In the genomic region with DNA sequence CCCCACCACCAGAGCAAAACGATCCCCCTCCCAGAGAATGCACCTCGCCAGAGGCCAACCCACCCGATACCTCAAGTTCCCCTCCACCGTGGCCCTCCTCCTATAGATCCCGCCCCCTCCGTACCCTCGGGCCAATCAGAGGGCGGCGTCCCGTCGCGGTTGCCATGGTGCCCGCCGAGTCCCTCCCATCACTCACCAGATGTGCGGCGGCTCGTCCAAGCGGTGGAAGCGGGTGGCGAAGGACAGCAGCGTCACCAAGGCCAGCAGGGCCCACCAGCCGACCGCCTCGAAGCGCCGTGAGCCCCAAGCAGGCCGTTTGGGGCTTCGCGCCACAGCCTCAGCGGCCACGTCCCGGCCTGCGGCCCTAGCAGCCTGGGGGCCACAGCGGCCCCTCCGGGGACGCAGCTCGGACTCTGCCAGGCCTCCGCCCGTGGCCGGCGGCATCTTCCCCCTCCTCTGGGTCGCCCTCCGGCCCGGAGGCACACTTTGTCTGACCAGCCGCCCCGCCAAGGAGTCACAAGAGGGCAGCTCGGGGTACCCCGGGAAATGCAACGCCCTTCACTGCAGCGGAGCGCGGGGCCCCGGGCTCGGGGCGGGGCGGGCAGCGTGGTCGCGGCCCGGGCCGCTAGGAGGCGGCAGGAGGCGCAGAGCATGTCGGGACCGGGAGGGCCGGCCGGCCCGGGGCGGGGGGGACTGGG, we compare ENCODE assay signal across 8 cellular contexts. TPM values are rescaled to one million over a fixed set of nuclear protein-coding genes. Genes with fewer than 3 reads are reported as not detected.
A peak's percentile ranks its signal among the peaks of the same experiment; 100 is the strongest.
DNase-seq lines count a peak whose midpoint lies in the region; ATAC-seq, FAIRE-seq and TF ChIP-seq lines count a peak whose summit lies in the region.

A gene with protein sequence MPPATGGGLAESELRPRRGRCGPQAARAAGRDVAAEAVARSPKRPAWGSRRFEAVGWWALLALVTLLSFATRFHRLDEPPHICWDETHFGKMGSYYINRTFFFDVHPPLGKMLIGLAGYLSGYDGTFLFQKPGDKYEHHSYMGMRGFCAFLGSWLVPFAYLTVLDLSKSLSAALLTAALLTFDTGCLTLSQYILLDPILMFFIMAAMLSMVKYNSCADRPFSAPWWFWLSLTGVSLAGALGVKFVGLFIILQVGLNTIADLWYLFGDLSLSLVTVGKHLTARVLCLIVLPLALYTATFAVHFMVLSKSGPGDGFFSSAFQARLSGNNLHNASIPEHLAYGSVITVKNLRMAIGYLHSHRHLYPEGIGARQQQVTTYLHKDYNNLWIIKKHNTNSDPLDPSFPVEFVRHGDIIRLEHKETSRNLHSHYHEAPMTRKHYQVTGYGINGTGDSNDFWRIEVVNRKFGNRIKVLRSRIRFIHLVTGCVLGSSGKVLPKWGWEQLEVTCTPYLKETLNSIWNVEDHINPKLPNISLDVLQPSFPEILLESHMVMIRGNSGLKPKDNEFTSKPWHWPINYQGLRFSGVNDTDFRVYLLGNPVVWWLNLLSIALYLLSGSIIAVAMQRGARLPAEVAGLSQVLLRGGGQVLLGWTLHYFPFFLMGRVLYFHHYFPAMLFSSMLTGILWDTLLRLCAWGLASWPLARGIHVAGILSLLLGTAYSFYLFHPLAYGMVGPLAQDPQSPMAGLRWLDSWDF (minus strand): TSS at position 646 of the 698 bp plus-strand sequence. CDS start 202 bp downstream, at position 444.

- peak within 1 kb of the TSS; percentile 86 to 90 for H3K4me3 ChIP-seq in kidney (ENCODE audit: low read length in 2 of 2)

- TF ChIP-seq CTCF in kidney (IDR thresholded peaks at IDR 0.05; ENCODE audit: borderline replicate concordance, extremely low read depth, insufficient read depth): peak; percentile 35

- DNase-seq in AG20443 (ENCODE audit: low spot score) (peak; percentile 95), NCI-H446 treated with DMSO at 0.1 percent for 48 hours (lab: John Stamatoyannopoulos, UW) (peak; percentile 68), cerebellum (ENCODE audit: low spot score) (peak; percentile 92), kidney (peak; percentile 98)
- peak; percentile 89 for DNase-seq in activated CD4-positive, alpha-beta T cell treated with anti-CD3 and anti-CD28 coated beads for 1 hour
- peak; percentile 82 to 88 for DNase-seq in stimulated activated CD4-positive, alpha-beta T cell treated with anti-CD3 and anti-CD28 coated beads, Interleukin-15, amount 100 ng/mL, for 48 hours (ENCODE audit: low read depth in 2 of 2)

- H3K9me3 ChIP-seq in kidney (ENCODE audit: control insufficient read depth in 1 of 2, low read length in 2 of 2): no peaks in the 10 kb centered on the region

- no peaks in the 10 kb centered on the region for H3K36me3 ChIP-seq in kidney (ENCODE audit: control insufficient read depth in 1 of 2, insufficient read depth in 2 of 2, low read length in 2 of 2)

- intact Hi-C loops in kidney (cut with DNase I): no loop called here

- peak within 1 kb of the TSS; percentile 79 to 84 for H3K9ac ChIP-seq in kidney (ENCODE audit: low read length in 2 of 2)

- H3K27ac ChIP-seq in kidney (ENCODE audit: low read depth in 2 of 2, low read length in 2 of 2): peak within 1 kb of the TSS; percentile 99

- ATAC-seq in GM19023 (IDR thresholded peaks at IDR 0.05; ENCODE audit: unreplicated experiment): peak; percentile 68
- ATAC-seq in HG03280 (IDR thresholded peaks at IDR 0.05; ENCODE audit: unreplicated experiment): peak; percentile 66

- FAIRE-seq in kidney (lab: Jason Lieb, UNC): peak; percentile 21

- H3K4me1 ChIP-seq in kidney (ENCODE audit: control insufficient read depth in 1 of 2, insufficient read depth in 1 of 2, low read depth in 1 of 2, low read length in 2 of 2): peaks cover 9 to 14% of the 10 kb centered on the region in 2 donors

RNA-seq across cellular contexts. Expression of the gene that starts here (rescaled TPM):
- 21.9 TPM for total RNA-seq in cerebellum
- 34.7 TPM for total RNA-seq in kidney
- polyA plus RNA-seq in kidney (ENCODE audit: insufficient read depth, low read depth, low replicate concordance): 18.2 TPM

Comparison
In these comparisons a context has a peak if more than half of its experiments do, and no peak if none do; other contexts are left out.
1. Peak in every context shown above with its lines: DNase-seq, ATAC-seq, H3K4me3 ChIP-seq and H3K27ac ChIP-seq.